ENCODE assay signal across 22 cellular contexts in genomic region chr3:30078736-30079135, GRCh38.
A peak's percentile ranks its signal among the peaks of the same experiment; 100 is the strongest.
DNase-seq lines count a peak whose midpoint lies in the region; ATAC-seq and TF ChIP-seq lines count a peak whose summit lies in the region.
"Had no signal": no experiment of that assay in that cellular context is flagged by ENCODE, and none has a peak within 500 bp of the region (broad histone marks: within the 10 kb centered on the region; RNA-seq: fewer than 3 reads in every experiment).

No MANE protein-coding gene starts in this region.

- no peak overlapping the region for H3K4me3 Mint-ChIP-seq in mesothelial cell of epicardium
- H3K4me3 Mint-ChIP-seq: activated naive CD8-positive, alpha-beta T cell; central memory CD8-positive, alpha-beta T cell had no signal

- H3K4me1 ChIP-seq in colonic mucosa (peaks cover 6% of the 10 kb centered on the region), skeletal muscle tissue (ENCODE audit: control insufficient read depth in 3 of 3, insufficient read depth in 3 of 3, low read length in 3 of 3) (peaks cover 5 to 12% (median 7%) of the 10 kb centered on the region in 3 donors)
- H3K4me1 ChIP-seq: ascending aorta, left lung, spleen had no signal

- H3K9me3 ChIP-seq in colonic mucosa, result no peaks in the 10 kb centered on the region
- H3K9me3 ChIP-seq in skeletal muscle tissue (ENCODE audit: control insufficient read depth in 3 of 3, low read length in 3 of 3), result peaks cover 0 to 3% (median 0%) of the 10 kb centered on the region in 3 donors
- H3K9me3 ChIP-seq: ascending aorta, left lung had no signal

- H3K36me3 ChIP-seq in colonic mucosa (no peaks in the 10 kb centered on the region), skeletal muscle tissue (ENCODE audit: control insufficient read depth in 3 of 3, insufficient read depth in 3 of 3, low read length in 3 of 3) (no peaks in the 10 kb centered on the region)
- H3K36me3 ChIP-seq: ascending aorta, left lung, spleen had no signal

- H3K4me3 ChIP-seq in colonic mucosa, result no peak overlapping the region
- peak overlapping the region in 2 of 3 donors; percentile 11 to 36 for H3K4me3 ChIP-seq in skeletal muscle tissue (ENCODE audit: low read length in 3 of 3)
- H3K4me3 ChIP-seq: ascending aorta, dorsolateral prefrontal cortex, GM12878, hepatocyte, left lung, spleen had no signal

- no peaks in the 10 kb centered on the region for H3K27me3 ChIP-seq in colonic mucosa
- no peaks in the 10 kb centered on the region for H3K27me3 ChIP-seq in skeletal muscle tissue (ENCODE audit: control insufficient read depth in 3 of 3, insufficient read depth in 3 of 3, low read length in 3 of 3)
- H3K27me3 ChIP-seq: ascending aorta, hepatocyte, left lung, spleen had no signal

- ATAC-seq in HG03045 (IDR thresholded peaks at IDR 0.05; ENCODE audit: unreplicated experiment), result no peak
- ATAC-seq: GM12878, left lung had no signal

- H3K27me3 Mint-ChIP-seq in mesothelial cell of epicardium (ENCODE audit: low read depth), result no peaks in the 10 kb centered on the region
- H3K27me3 Mint-ChIP-seq: central memory CD8-positive, alpha-beta T cell had no signal

- H3K4me1 Mint-ChIP-seq in mesothelial cell of epicardium, result peaks cover 35% of the 10 kb centered on the region
- H3K4me1 Mint-ChIP-seq: central memory CD8-positive, alpha-beta T cell had no signal

- H3K27ac ChIP-seq in colonic mucosa (peak overlapping the region; percentile 48), skeletal muscle tissue (ENCODE audit: low read depth, low read length) (no peak overlapping the region)
- H3K27ac ChIP-seq: ascending aorta, dorsolateral prefrontal cortex, left lung, spleen had no signal

- peaks cover 26% of the 10 kb centered on the region for H3K36me3 Mint-ChIP-seq in mesothelial cell of epicardium

- H3K27ac Mint-ChIP-seq in mesothelial cell of epicardium, result peak overlapping the region; percentile 55
- H3K27ac Mint-ChIP-seq: activated naive CD8-positive, alpha-beta T cell had no signal

- TF ChIP-seq CTCF in colonic mucosa (IDR thresholded peaks at IDR 0.05) (no peak), mesothelial cell of epicardium (IDR thresholded peaks at IDR 0.05; ENCODE audit: unreplicated experiment) (no peak)

- peak; percentile 6 to 57 for DNase-seq in NCI-H446 (lab: John Stamatoyannopoulos, UW)
- peak; percentile 58 for DNase-seq in colonic mucosa
- no peak for DNase-seq in mesothelial cell of epicardium (ENCODE audit: low spot score in 2 of 2, unreplicated experiment in 2 of 2)
- DNase-seq in nucleus accumbens (lab: John Stamatoyannopoulos, UW), result no peak
- no peak for DNase-seq in activated T-cell treated with anti-CD3 and anti-CD28 coated beads, Interleukin-2, amount 50 U/mL, for 48 hours
- DNase-seq: activated CD4-positive, alpha-beta T cell treated with anti-CD3 and anti-CD28 coated beads, Interleukin-2, amount 50 U/mL, for 4 hours; activated CD8-positive, alpha-beta memory T cell treated with anti-CD3 and anti-CD28 coated beads, Interleukin-2, amount 50 U/mL, for 48 hours; C1 segment of cervical spinal cord; dorsolateral prefrontal cortex; left lung; NCI-H1694; NCI-H774; spleen; stimulated activated CD4-positive, alpha-beta T cell treated with anti-CD3 and anti-CD28 coated beads, Interleukin-2, amount 100 ng/mL, for 48 hours; stimulated activated naive CD4-positive, alpha-beta T cell had no signal

- H3K9me3 Mint-ChIP-seq in mesothelial cell of epicardium, result peaks cover 23% of the 10 kb centered on the region
- H3K9me3 Mint-ChIP-seq: central memory CD8-positive, alpha-beta T cell had no signal

- intact Hi-C loops in colonic mucosa (cut with DNase I), result no loop called here

- H3K9ac ChIP-seq in colonic mucosa (ENCODE audit: low read depth in 2 of 2, low read length in 2 of 2), result peak overlapping the region in 1 of 2 donors; percentile 9
- H3K9ac ChIP-seq in skeletal muscle tissue (ENCODE audit: low read depth in 1 of 3, low read length in 3 of 3), result peak overlapping the region in 1 of 3 donors; percentile 14

Comparison
In these comparisons a context has a peak if more than half of its experiments do, and no peak if none do; other contexts are left out.
1. DNase-seq: peak in NCI-H446 (2 of 2) and colonic mucosa (single experiment); none in mesothelial cell of epicardium (0 of 2), nucleus accumbens (0 of 56) and activated T-cell treated with anti-CD3 and anti-CD28 coated beads, Interleukin-2, amount 50 U/mL, for 48 hours (0 of 2).